8 cellular contexts compared by ENCODE assay signal in genomic region chr1:151613275-151613867, GRCh38. TPM values are rescaled to one million over a fixed set of nuclear protein-coding genes. Genes with fewer than 3 reads are reported as not detected.
DNase-seq lines count a peak whose midpoint lies in the region; ATAC-seq, FAIRE-seq and TF ChIP-seq lines count a peak whose summit lies in the region.

No MANE protein-coding gene starts in this region.

- peak overlapping the region; percentile 83 for H3K9ac ChIP-seq in PC-3 (ENCODE audit: low read length)
- H3K9ac ChIP-seq in endothelial cell of umbilical vein (replicated peaks; ENCODE audit: extremely low read depth, insufficient read depth, low read length), result no peak overlapping the region
- no peak overlapping the region for H3K9ac ChIP-seq in trophoblast cell (ENCODE audit: low read length)

- no peak overlapping the region for H2BK12ac ChIP-seq in trophoblast cell (ENCODE audit: low read length)

- H3K4me1 ChIP-seq in PC-3 (ENCODE audit: insufficient read depth, low read length) (peaks cover 50% of the 10 kb centered on the region), endothelial cell of umbilical vein (ENCODE audit: control insufficient read depth, extremely low read depth, insufficient read depth, low read length) (peaks cover 8% of the 10 kb centered on the region), trophoblast cell (ENCODE audit: control insufficient read depth in 1 of 2, insufficient read depth in 2 of 2, low read length in 2 of 2) (peaks cover 6 to 10% of the 10 kb centered on the region in 2 experiments)

- no CpG with 5 or more reads among the region's 13 CpGs for WGBS in trophoblast cell (ENCODE audit: extremely low coverage, insufficient coverage, insufficient read length)

- no peak overlapping the region for H4K12ac ChIP-seq in trophoblast cell (ENCODE audit: low read depth, low read length)

- H3K27me3 ChIP-seq in PC-3 (ENCODE audit: low read length) (no peaks in the 10 kb centered on the region), endothelial cell of umbilical vein (ENCODE audit: control insufficient read depth in 2 of 2, insufficient read depth in 2 of 2, low read length in 2 of 2) (no peaks in the 10 kb centered on the region), trophoblast cell (ENCODE audit: insufficient read depth, low read length) (no peaks in the 10 kb centered on the region)

- peak overlapping the region; percentile 11 for H3K23ac ChIP-seq in trophoblast cell (ENCODE audit: low read length)

- no peak for TF ChIP-seq CTCF in PC-3 (conservative IDR thresholded peaks at IDR 0.05; ENCODE audit: low read depth, low read length)
- no peak for TF ChIP-seq CTCF in endothelial cell of umbilical vein (IDR thresholded peaks at IDR 0.05; ENCODE audit: extremely low read depth in 1 of 2, insufficient read depth in 1 of 2, low read depth in 1 of 2, low read length in 2 of 2)

- peaks cover 9% of the 10 kb centered on the region for H3F3A ChIP-seq in PC-3 (ENCODE audit: low read length, unreplicated experiment)

- no peak overlapping the region for H2BK5ac ChIP-seq in trophoblast cell (ENCODE audit: low read depth, low read length, poor library complexity)

- H3K14ac ChIP-seq in trophoblast cell (ENCODE audit: low read length), result no peak overlapping the region

- no peak for TF ChIP-seq POLR2A in endothelial cell of umbilical vein (IDR thresholded peaks at IDR 0.05; ENCODE audit: low read depth, low read length)

- POLR2A ChIA-PET in PC-3 (lab: Charles Lee; ENCODE audit: unreplicated experiment) (no interaction called here), endothelial cell of umbilical vein (lab: Charles Lee) (no interaction called here)

- peaks cover 9% of the 10 kb centered on the region for H3K79me1 ChIP-seq in trophoblast cell (ENCODE audit: low read length)

- H3K4ac ChIP-seq in trophoblast cell (ENCODE audit: low read depth, low read length), result peak overlapping the region; percentile 28

- H3K4me3 ChIP-seq in PC-3 (ENCODE audit: low read length), result peak overlapping the region; percentile 87
- peak overlapping the region; percentile 83 to 93 (median 84) for H3K4me3 ChIP-seq in endothelial cell of umbilical vein (replicated peaks in 1 of 3; ENCODE audit: insufficient read depth in 1 of 3, low read depth in 1 of 3, low read length in 3 of 3)
- H3K4me3 ChIP-seq in trophoblast cell (ENCODE audit: low read depth, low read length), result peak overlapping the region; percentile 98

- no peak overlapping the region for H2BK120ac ChIP-seq in trophoblast cell (ENCODE audit: insufficient read depth, low read length, poor library complexity)

- in situ Hi-C loops in G401 (cut with HindIII; ENCODE audit: low sequenced_read_pairs), result no loop called here

- DNase-seq in G401 (ENCODE audit: low spot score) (peak; percentile 45), PC-3 (no peak), endothelial cell of umbilical vein (ENCODE audit: low read depth, low spot score) (no peak), trophoblast cell (no peak), OCI-M1 (lab: John Stamatoyannopoulos, UW) (no peak), kidney glomerular epithelial cell (lab: John Stamatoyannopoulos, UW) (no peak)
- no peak for DNase-seq in stimulated activated CD4-positive, alpha-beta T cell treated with anti-CD3 and anti-CD28 coated beads, Interleukin-2, amount 100 ng/mL, for 48 hours

- intact Hi-C loops in PC-3 (cut with micrococcal nuclease), result loop anchor here (2.0 to 10.0 kb wide), 3 partner anchors 19 to 381 kb away; partner anchors contain the start of genes C2CD4D, RORC and S100A10
- intact Hi-C loops in endothelial cell of umbilical vein (cut with micrococcal nuclease), result loop anchor here (5.0 kb wide), 2 partner anchors 71 to 156 kb away; partner anchors contain the start of genes POGZ and TUFT1

- H3K27ac ChIP-seq in PC-3 (ENCODE audit: low read length) (no peak overlapping the region), endothelial cell of umbilical vein (ENCODE audit: insufficient read depth, low read depth, low read length) (no peak overlapping the region), trophoblast cell (ENCODE audit: low read depth, low read length) (no peak overlapping the region)

- H3K4me2 ChIP-seq in PC-3 (ENCODE audit: low read length), result peak overlapping the region; percentile 89
- peak overlapping the region; percentile 83 for H3K4me2 ChIP-seq in endothelial cell of umbilical vein (ENCODE audit: insufficient read depth, low read length)
- peak overlapping the region; percentile 55 for H3K4me2 ChIP-seq in trophoblast cell (ENCODE audit: low read length)

- H3K9me1 ChIP-seq in endothelial cell of umbilical vein (replicated peaks; ENCODE audit: control insufficient read depth, extremely low read depth, insufficient read depth, low read length), result no peaks in the 10 kb centered on the region

- ATAC-seq in PC-3 (no peak), GM18502 (IDR thresholded peaks at IDR 0.05; ENCODE audit: poor library complexity, unreplicated experiment) (no peak)

- H3K79me2 ChIP-seq in PC-3 (ENCODE audit: low read length) (peaks cover 56% of the 10 kb centered on the region), endothelial cell of umbilical vein (ENCODE audit: control insufficient read depth, insufficient read depth, low read length) (peaks cover 18% of the 10 kb centered on the region), trophoblast cell (ENCODE audit: control insufficient read depth, insufficient read depth, low read length, poor library complexity) (peaks cover 8% of the 10 kb centered on the region)

- FAIRE-seq in endothelial cell of umbilical vein (lab: Jason Lieb, UNC), result no peak

- no peaks in the 10 kb centered on the region for H3K9me2 ChIP-seq in PC-3 (replicated peaks; ENCODE audit: low read length)

- H3K36me3 ChIP-seq in PC-3 (ENCODE audit: low read depth, low read length) (no peaks in the 10 kb centered on the region), endothelial cell of umbilical vein (ENCODE audit: control insufficient read depth in 2 of 2, extremely low read depth in 1 of 2, insufficient read depth in 2 of 2, low read length in 2 of 2) (no peaks in the 10 kb centered on the region), trophoblast cell (ENCODE audit: control insufficient read depth in 1 of 2, insufficient read depth in 2 of 2, low read length in 2 of 2) (no peaks in the 10 kb centered on the region)

- dilution Hi-C loops in endothelial cell of umbilical vein (cut with MboI; ENCODE audit: extremely low pct_ligation_motif_present, low sequenced_read_pairs), result no loop called here

- CTCF ChIA-PET in PC-3 (lab: Charles Lee), result no interaction called here
- CTCF ChIA-PET in endothelial cell of umbilical vein (lab: Charles Lee), result no interaction called here

- no peak overlapping the region for H4K91ac ChIP-seq in trophoblast cell (ENCODE audit: low read depth, low read length)

- no peak overlapping the region for H2AK5ac ChIP-seq in trophoblast cell (ENCODE audit: low read length)

- H4K8ac ChIP-seq in trophoblast cell (ENCODE audit: low read depth, low read length), result no peak overlapping the region

- H2AFZ ChIP-seq in PC-3 (ENCODE audit: low read length), result peak overlapping the region; percentile 95
- H2AFZ ChIP-seq in endothelial cell of umbilical vein (ENCODE audit: low read depth, low read length), result no peak overlapping the region
- peak overlapping the region; percentile 97 for H2AFZ ChIP-seq in trophoblast cell (ENCODE audit: insufficient read depth, low read length, poor library complexity)

- peaks cover 3% of the 10 kb centered on the region; the same call in 1 of the 2 replicates for H4K20me1 ChIP-seq in PC-3 (ENCODE audit: low read length)
- H4K20me1 ChIP-seq in endothelial cell of umbilical vein (replicated peaks; ENCODE audit: control insufficient read depth, extremely low read depth, insufficient read depth, low read length), result no peaks in the 10 kb centered on the region

- H3K9me3 ChIP-seq in PC-3 (ENCODE audit: low read length) (no peaks in the 10 kb centered on the region), endothelial cell of umbilical vein (replicated peaks; ENCODE audit: control insufficient read depth, insufficient read depth, low read length) (no peaks in the 10 kb centered on the region), trophoblast cell (ENCODE audit: insufficient read depth, low read depth, low read length) (no peaks in the 10 kb centered on the region)

- H3K18ac ChIP-seq in trophoblast cell (ENCODE audit: low read length), result peak overlapping the region; percentile 47

- TSS peak; percentile 17 for BruUV-seq in PC-3 (replicated peaks; lab: Mats Ljungman, UMichigan)
- BruUV-seq in endothelial cell of umbilical vein (replicated peaks; lab: Mats Ljungman, UMichigan), result no TSS peak

TF ChIP-seq in endothelial cell of umbilical vein, 7 proteins besides CTCF, POLR2A, EP300 and RAD21:
- no peak for TF ChIP-seq FOS (IDR thresholded peaks at IDR 0.05; ENCODE audit: borderline replicate concordance, insufficient read depth, low read length)
- TF ChIP-seq GATA2 (IDR thresholded peaks at IDR 0.05; ENCODE audit: insufficient read depth, insufficient read length, low read depth, low read length), result no peak
- no peak for TF ChIP-seq MYC (IDR thresholded peaks at IDR 0.05; ENCODE audit: low read depth, low read length)
TF ChIP-seq in endothelial cell of umbilical vein: peak in this region for 0.

RNA-seq across cellular contexts. Expression of gene SNX27, which starts 1.5 kb away (rescaled TPM):
- 25.5 and 32.7 TPM in 2 replicates for total RNA-seq in G401 (2014; rRNA removed; shearing (Covaris generic))
- total RNA-seq in PC-3 (2014; rRNA removed) (25.1 and 34.8 TPM in 2 replicates), endothelial cell of umbilical vein (24.5 and 24.9 TPM in 2 replicates)
- polyA plus RNA-seq in endothelial cell of umbilical vein, result 7.7 and 8.1 TPM in 2 replicates
- polyA plus RNA-seq in endothelial cell of umbilical vein (2011; cell fraction: cytosol; rRNA removed), result 8.5 and 9.0 TPM in 2 replicates
- 14.8 and 16.1 TPM in 2 replicates for polyA plus RNA-seq in endothelial cell of umbilical vein (2011; cell fraction: nucleus; rRNA removed)
- polyA plus RNA-seq in endothelial cell of umbilical vein (2012), result 4.8 and 5.3 TPM in 2 replicates
- 27.5 and 29.0 TPM in 2 replicates for polyA minus RNA-seq in endothelial cell of umbilical vein
- polyA minus RNA-seq in endothelial cell of umbilical vein (2011; cell fraction: cytosol; rRNA and poly(A)+ RNA removed), result 19.0 TPM
- 18.8 and 24.0 TPM in 2 replicates for polyA minus RNA-seq in endothelial cell of umbilical vein (2011; cell fraction: nucleus; rRNA and poly(A)+ RNA removed)
- 57.3 and 58.9 TPM in 2 replicates for polyA plus RNA-seq in trophoblast cell (2013)
